In genomic region chr12:121793836-121794531, GRCh38 we compare ENCODE assay signal across 1 cellular context.
TF ChIP-seq lines count a peak whose summit lies in the region.

No MANE protein-coding gene starts in this region.

TF ChIP-seq in HEK293, 187 proteins besides CTCF, POLR2A, EP300 and RAD21 (continued from another document and continues in another):
- TF ChIP-seq ZNF518A (tag by site-specific recombination; conservative IDR thresholded peaks at IDR 0.05; ENCODE audit: low read depth) (0 out of 2 replicates have a peak, but pooled peaks have one; percentile 9), ZFP69B (tag by site-specific recombination; IDR thresholded peaks at IDR 0.05) (peak; percentile 49), ZNF449 (tag by site-specific recombination; IDR thresholded peaks at IDR 0.05) (peak; percentile 64), ZNF521 (tag by site-specific recombination; IDR thresholded peaks at IDR 0.05) (no peak), ZNF692 (tag by site-specific recombination; IDR thresholded peaks at IDR 0.05) (peak; percentile 86), ZNF19 (tag by site-specific recombination; IDR thresholded peaks at IDR 0.05; ENCODE audit: low read depth) (no peak), SALL2 (tag by site-specific recombination; IDR thresholded peaks at IDR 0.05; ENCODE audit: borderline replicate concordance) (no peak), ZNF2 (tag by site-specific recombination; IDR thresholded peaks at IDR 0.05) (peak; percentile 95), ZNF157 (tag by site-specific recombination; IDR thresholded peaks at IDR 0.05) (no peak), REST (tag by site-specific recombination; IDR thresholded peaks at IDR 0.05) (peak; percentile 47; the same call in 1 of the 2 replicates), ZNF280D (tag by site-specific recombination; IDR thresholded peaks at IDR 0.05) (no peak), SP7 (tag by site-specific recombination; IDR thresholded peaks at IDR 0.05) (peak; percentile 85), ZNF366 (tag by site-specific recombination; conservative IDR thresholded peaks at IDR 0.05) (no peak), IKZF3 (tag by site-specific recombination; IDR thresholded peaks at IDR 0.05) (0 out of 2 replicates have a peak, but pooled peaks have one; percentile 35), PRDM10 (tag by site-specific recombination; IDR thresholded peaks at IDR 0.05) (no peak; the same call in 1 of the 2 replicates), ZXDB (tag by site-specific recombination; IDR thresholded peaks at IDR 0.05) (peak; percentile 99), KLF10 (tag by site-specific recombination; IDR thresholded peaks at IDR 0.05) (peak; percentile 69; the same call in 1 of the 2 replicates), ZNF629 (tag by site-specific recombination; IDR thresholded peaks at IDR 0.05) (peak; percentile 76), ZNF184 (tag by site-specific recombination; IDR thresholded peaks at IDR 0.05) (0 out of 2 replicates have a peak, but pooled peaks have one; percentile 30), KLF17 (tag by site-specific recombination; IDR thresholded peaks at IDR 0.05) (peak; percentile 91), ZNF146 (tag by site-specific recombination; IDR thresholded peaks at IDR 0.05) (peak; percentile 50), ZBTB8A (tag by site-specific recombination; IDR thresholded peaks at IDR 0.05) (peak; percentile 99), ZBTB20 (tag by site-specific recombination; IDR thresholded peaks at IDR 0.05) (peak; percentile 62; the same call in 1 of the 2 replicates), ZBTB26 (tag by site-specific recombination; optimal IDR thresholded peaks at IDR 0.05) (peak; percentile 94), ZNF585B (tag by site-specific recombination; IDR thresholded peaks at IDR 0.05) (no peak), ZNF175 (tag by site-specific recombination; IDR thresholded peaks at IDR 0.05) (no peak), OSR2 (tag by site-specific recombination; IDR thresholded peaks at IDR 0.05) (peak; percentile 37; the same call in 1 of the 2 replicates), MYNN (tag by site-specific recombination; IDR thresholded peaks at IDR 0.05; ENCODE audit: borderline replicate concordance) (no peak), ZEB2 (tag by site-specific recombination; IDR thresholded peaks at IDR 0.05) (peak; percentile 89), BCL11B (tag by site-specific recombination; IDR thresholded peaks at IDR 0.05; ENCODE audit: low read depth) (peak; percentile 59), YY2 (tag by site-specific recombination; IDR thresholded peaks at IDR 0.05) (peak; percentile 59), KLF8 (tag by site-specific recombination; IDR thresholded peaks at IDR 0.05) (peak; percentile 89; the same call in 1 of the 2 replicates), ZNF600 (tag by site-specific recombination; IDR thresholded peaks at IDR 0.05) (peak; percentile 78; the same call in 1 of the 2 replicates), BCL11A (tag by site-specific recombination; IDR thresholded peaks at IDR 0.05; ENCODE audit: low read depth) (peak; percentile 84), SP2 (tag by site-specific recombination; IDR thresholded peaks at IDR 0.05) (peak; percentile 79), ZNF423 (tag by site-specific recombination; IDR thresholded peaks at IDR 0.05) (no peak), GLI4 (tag by site-specific recombination; IDR thresholded peaks at IDR 0.05) (0 out of 2 replicates have a peak, but pooled peaks have one; percentile 14)
